10 cellular contexts compared by ENCODE assay signal in genomic region chr3:127699098-127699945, GRCh38. TPM values are rescaled to one million over a fixed set of nuclear protein-coding genes. Genes with fewer than 3 reads are reported as not detected.
DNase-seq lines count a peak whose midpoint lies in the region; ATAC-seq and TF ChIP-seq lines count a peak whose summit lies in the region.
"Had no signal": no experiment of that assay in that cellular context is flagged by ENCODE, and none has a peak within 500 bp of the region (broad histone marks: within the 10 kb centered on the region; RNA-seq: fewer than 3 reads in every experiment).

No MANE protein-coding gene starts in this region.

- no peak for TF ChIP-seq CTCF in dorsolateral prefrontal cortex (IDR thresholded peaks at IDR 0.05 in 54 of 56, conservative IDR thresholded peaks at IDR 0.05 in 2 of 56; ENCODE audit: low read depth in 1 of 56, partially characterized antibody in 56 of 56)

- no peak overlapping the region for H3K4me3 ChIP-seq in dorsolateral prefrontal cortex
- no peak overlapping the region for H3K4me3 ChIP-seq in muscle layer of colon (ENCODE audit: low read depth in 1 of 2, low read length in 2 of 2)
- H3K4me3 ChIP-seq in urinary bladder (ENCODE audit: low read depth, low read length), result no peak overlapping the region

- DNase-seq in NCI-H446 treated with DMSO at 0.1 percent for 48 hours (lab: John Stamatoyannopoulos, UW) (peak; percentile 8), NCI-H446 (lab: John Stamatoyannopoulos, UW) (no peak), dorsolateral prefrontal cortex (peak in 4 of 10 donors; percentile 6 to 13 (median 13)), inferior parietal cortex (ENCODE audit: extremely low spot score) (no peak), cerebellar nuclear complex (lab: John Stamatoyannopoulos, UW) (no peak)
- DNase-seq: ACHN, OCI-M1 had no signal

- H3K27me3 ChIP-seq in dorsolateral prefrontal cortex (no peaks in the 10 kb centered on the region), muscle layer of colon (ENCODE audit: control insufficient read depth in 1 of 2, insufficient read depth in 2 of 2, low read length in 2 of 2) (no peaks in the 10 kb centered on the region)

- WGBS in urinary bladder, result 63% methylated on average over 5 of the region's 5 CpGs

- peak overlapping the region in 57 of 59 donors; percentile 32 to 97 (median 91) for H3K27ac ChIP-seq in dorsolateral prefrontal cortex
- H3K27ac ChIP-seq in muscle layer of colon (ENCODE audit: low read depth, low read length), result peak overlapping the region; percentile 92
- H3K27ac ChIP-seq in urinary bladder (ENCODE audit: low read depth), result peak overlapping the region; percentile 63

- no peak for ATAC-seq in HG02642 (IDR thresholded peaks at IDR 0.05; ENCODE audit: poor library complexity, unreplicated experiment)

- no peak overlapping the region for H3K9ac ChIP-seq in muscle layer of colon (ENCODE audit: low read length)

- H3K36me3 ChIP-seq in muscle layer of colon (ENCODE audit: insufficient read depth, low read length) (no peaks in the 10 kb centered on the region), urinary bladder (ENCODE audit: insufficient read depth) (no peaks in the 10 kb centered on the region)

- H3K9me3 ChIP-seq in muscle layer of colon (ENCODE audit: low read length), result no peaks in the 10 kb centered on the region

- peaks cover 55% of the 10 kb centered on the region for H3K4me1 ChIP-seq in muscle layer of colon (ENCODE audit: insufficient read depth, low read length)
- peaks cover 2% of the 10 kb centered on the region for H3K4me1 ChIP-seq in urinary bladder (ENCODE audit: insufficient read depth)

- intact Hi-C loops in dorsolateral prefrontal cortex (cut with DNase I), result loop anchor here (5.0 to 10.0 kb wide), 3 partner anchors 102 to 355 kb away; partner anchors contain the start of genes MCM2 (in 1 of the 2), MGLL (in 1 of the 2) and SEC61A1 (in 1 of the 2)

RNA-seq across cellular contexts. Expression of gene ABTB1, which starts 26.6 kb away (rescaled TPM):
- total RNA-seq in dorsolateral prefrontal cortex (100 to 1,000 TPM in 24 of 120 experiments, 10 to 100 TPM in 96; 63.6 to 129 (median 87.7) TPM), urinary bladder (11.4 TPM)
- 76.6 TPM for polyA plus RNA-seq in urinary bladder
